1 cellular context compared by ENCODE assay signal in genomic region chr2:97730245-97730644, GRCh38.
TF ChIP-seq lines count a peak whose summit lies in the region.

No MANE protein-coding gene starts in this region.

TF ChIP-seq in IMR-90, 13 proteins besides CTCF, POLR2A, EP300 and RAD21 (continued from another document):
- TF ChIP-seq CHD1 (IDR thresholded peaks at IDR 0.05; ENCODE audit: low read depth, low read length): no peak
